In genomic region chr2:6342273-6342920, GRCh38 we compare ENCODE assay signal across 26 cellular contexts.
DNase-seq lines count a peak whose midpoint lies in the region; ATAC-seq and TF ChIP-seq lines count a peak whose summit lies in the region.
"Had no signal": no experiment of that assay in that cellular context is flagged by ENCODE, and none has a peak within 500 bp of the region (broad histone marks: within the 10 kb centered on the region; RNA-seq: fewer than 3 reads in every experiment).

No MANE protein-coding gene starts in this region.

- H3K4me1 Mint-ChIP-seq in MCF 10A (ENCODE audit: insufficient read depth, unreplicated experiment), result peaks cover 10% of the 10 kb centered on the region
- no peaks in the 10 kb centered on the region for H3K4me1 Mint-ChIP-seq in activated naive CD4-positive, alpha-beta T cell treated with anti-CD3 and anti-CD28 coated beads for 36 hours (ENCODE audit: low read depth)
- H3K4me1 Mint-ChIP-seq: activated CD4-positive, alpha-beta T cell treated with anti-CD3 and anti-CD28 coated beads for 36 hours; T-helper 17 cell had no signal

- intact Hi-C loops in MCF 10A (cut with micrococcal nuclease) (no loop called here), PC-3 (cut with micrococcal nuclease) (no loop called here)
- intact Hi-C loops in activated naive CD4-positive, alpha-beta T cell treated with anti-CD3 and anti-CD28 coated beads for 36 hours (cut with micrococcal nuclease), result no loop called here

- peak; percentile 20 for DNase-seq in SK-N-DZ (ENCODE audit: low spot score)
- no peak for DNase-seq in NCI-H1930 (lab: John Stamatoyannopoulos, UW)
- DNase-seq in MCF 10A (ENCODE audit: unreplicated experiment), result no peak
- DNase-seq in PC-3, result no peak
- DNase-seq in activated naive CD4-positive, alpha-beta T cell treated with anti-CD3 and anti-CD28 coated beads for 36 hours, result no peak
- DNase-seq: activated CD4-positive, alpha-beta T cell treated with anti-CD3 and anti-CD28 coated beads for 36 hours; activated CD8-positive, alpha-beta memory T cell treated with anti-CD3 and anti-CD28 coated beads for 24 hours; activated gamma-delta T cell treated with Interleukin-2 at 50 U/mL for 16 hours; activated T-cell treated with anti-CD3 and anti-CD28 coated beads, Interleukin-2, amount 50 U/mL, for 1 hour; DMS53; GF-D8; H9; Kasumi-1; NCI-H1694; NCI-H2171 treated with DMSO at 0.1 percent for 48 hours; NCI-H524; stimulated activated CD8-positive, alpha-beta memory T cell treated with anti-CD3 and anti-CD28 coated beads, Interleukin-4, amount 100 ng/mL, for 48 hours; T-helper 17 cell; transverse colon had no signal

- peaks cover 28% of the 10 kb centered on the region for H3F3A ChIP-seq in DOHH2 (ENCODE audit: control insufficient read depth, insufficient read depth)
- H3F3A ChIP-seq in PC-3 (ENCODE audit: low read length, unreplicated experiment), result no peaks in the 10 kb centered on the region

- no peaks in the 10 kb centered on the region for H3K27me3 ChIP-seq in DOHH2 (ENCODE audit: control insufficient read depth, low read length)
- no peaks in the 10 kb centered on the region; the same call in 1 of the 2 replicates for H3K27me3 ChIP-seq in PC-3 (ENCODE audit: low read length)
- H3K27me3 ChIP-seq: transverse colon had no signal

- CTCF ChIA-PET in MCF 10A (lab: Yijun Ruan, JAX) (interaction anchor here (1.1 kb wide), 1 partner anchor 12 kb away, joined by 3 read pairs; no protein-coding TSS in a partner anchor), PC-3 (lab: Charles Lee) (no interaction called here)
- CTCF ChIA-PET in activated naive CD4-positive, alpha-beta T cell treated with anti-CD3 and anti-CD28 coated beads for 36 hours (lab: Charles Lee), result no interaction called here

- peaks cover 64% of the 10 kb centered on the region for H3K9me3 ChIP-seq in DOHH2 (ENCODE audit: control insufficient read depth, insufficient read depth, low read length)
- H3K9me3 ChIP-seq in PC-3 (ENCODE audit: low read length), result peaks cover 5% of the 10 kb centered on the region; the same call in 1 of the 2 replicates
- H3K9me3 ChIP-seq: transverse colon had no signal

- H2AFZ ChIP-seq in PC-3 (ENCODE audit: low read length), result no peak overlapping the region

- no peaks in the 10 kb centered on the region for H3K27me3 Mint-ChIP-seq in MCF 10A (ENCODE audit: insufficient read depth, unreplicated experiment)
- H3K27me3 Mint-ChIP-seq in activated naive CD4-positive, alpha-beta T cell treated with anti-CD3 and anti-CD28 coated beads for 36 hours (ENCODE audit: low read depth), result peaks cover 2% of the 10 kb centered on the region
- H3K27me3 Mint-ChIP-seq: activated CD4-positive, alpha-beta T cell treated with anti-CD3 and anti-CD28 coated beads for 36 hours; T-helper 17 cell had no signal

- no TSS peak for BruUV-seq in MCF 10A (replicated peaks; lab: Mats Ljungman, UMichigan)
- no TSS peak for BruUV-seq in PC-3 (replicated peaks; lab: Mats Ljungman, UMichigan)

- no peaks in the 10 kb centered on the region for H3K9me2 ChIP-seq in DOHH2 (replicated peaks; ENCODE audit: control insufficient read depth, low read length)
- no peaks in the 10 kb centered on the region for H3K9me2 ChIP-seq in PC-3 (replicated peaks; ENCODE audit: low read length)

- peak; percentile 36 for ATAC-seq in GM19397 (IDR thresholded peaks at IDR 0.05; ENCODE audit: unreplicated experiment)
- ATAC-seq in HG02943 (IDR thresholded peaks at IDR 0.05; ENCODE audit: low read depth, unreplicated experiment), result peak; percentile 30
- ATAC-seq in PC-3, result no peak
- ATAC-seq: activated CD4-positive, alpha-beta T cell treated with anti-CD3 and anti-CD28 coated beads for 36 hours; T-helper 17 cell had no signal

- H3K4me3 Mint-ChIP-seq in MCF 10A (ENCODE audit: unreplicated experiment), result no peak overlapping the region
- H3K4me3 Mint-ChIP-seq in activated naive CD4-positive, alpha-beta T cell treated with anti-CD3 and anti-CD28 coated beads for 36 hours, result no peak overlapping the region
- H3K4me3 Mint-ChIP-seq: activated CD4-positive, alpha-beta T cell treated with anti-CD3 and anti-CD28 coated beads for 36 hours; brain; H9; T-helper 17 cell had no signal

- H4K20me1 ChIP-seq in DOHH2 (ENCODE audit: control insufficient read depth, insufficient read depth, low read depth, low read length), result no peaks in the 10 kb centered on the region
- H4K20me1 ChIP-seq in PC-3 (ENCODE audit: low read length), result no peaks in the 10 kb centered on the region

- TF ChIP-seq CTCF in DOHH2 (IDR thresholded peaks at IDR 0.05; ENCODE audit: low read depth, low read length, poor library complexity, severe bottlenecking), result no peak
- TF ChIP-seq CTCF in MCF 10A (IDR thresholded peaks at IDR 0.05; ENCODE audit: unreplicated experiment), result no peak
- no peak for TF ChIP-seq CTCF in PC-3 (conservative IDR thresholded peaks at IDR 0.05; ENCODE audit: low read depth, low read length)

- H3K27ac Mint-ChIP-seq in MCF 10A (ENCODE audit: low read depth, unreplicated experiment), result no peak overlapping the region
- no peak overlapping the region for H3K27ac Mint-ChIP-seq in activated naive CD4-positive, alpha-beta T cell treated with anti-CD3 and anti-CD28 coated beads for 36 hours
- H3K27ac Mint-ChIP-seq: activated CD4-positive, alpha-beta T cell treated with anti-CD3 and anti-CD28 coated beads for 36 hours; H9; T-helper 17 cell had no signal

- H3K4me1 ChIP-seq in DOHH2 (ENCODE audit: control insufficient read depth, low read length) (peaks cover 88% of the 10 kb centered on the region), PC-3 (ENCODE audit: insufficient read depth, low read length) (no peaks in the 10 kb centered on the region)
- H3K4me1 ChIP-seq: transverse colon had no signal

- peak overlapping the region; percentile 56 for H3K4me3 ChIP-seq in DOHH2 (ENCODE audit: low read length)
- H3K4me3 ChIP-seq in PC-3 (ENCODE audit: low read length), result no peak overlapping the region
- H3K4me3 ChIP-seq: lung, SK-N-MC, transverse colon had no signal

- peak overlapping the region; percentile 96 for H3K27ac ChIP-seq in DOHH2 (ENCODE audit: low read depth, low read length)
- H3K27ac ChIP-seq in PC-3 (ENCODE audit: low read length), result no peak overlapping the region
- H3K27ac ChIP-seq: epithelial cell of prostate, SK-N-MC, transverse colon had no signal

- H3K9ac ChIP-seq in PC-3 (ENCODE audit: low read length), result no peak overlapping the region

- POLR2A ChIA-PET in MCF 10A (lab: Yijun Ruan, JAX) (no interaction called here), PC-3 (lab: Charles Lee; ENCODE audit: unreplicated experiment) (no interaction called here)

- H3K36me3 ChIP-seq in DOHH2 (ENCODE audit: control insufficient read depth, low read length) (peaks cover 80% of the 10 kb centered on the region), PC-3 (ENCODE audit: low read depth, low read length) (no peaks in the 10 kb centered on the region)
- H3K36me3 ChIP-seq: transverse colon had no signal

- H3K4me2 ChIP-seq in DOHH2 (ENCODE audit: low read length), result peak overlapping the region; percentile 68
- no peak overlapping the region for H3K4me2 ChIP-seq in PC-3 (ENCODE audit: low read length)

- H3K36me3 Mint-ChIP-seq in MCF 10A (ENCODE audit: insufficient read depth, unreplicated experiment), result no peaks in the 10 kb centered on the region
- H3K36me3 Mint-ChIP-seq in activated naive CD4-positive, alpha-beta T cell treated with anti-CD3 and anti-CD28 coated beads for 36 hours (ENCODE audit: low read depth), result no peaks in the 10 kb centered on the region
- H3K36me3 Mint-ChIP-seq: brain had no signal

- H3K9me3 Mint-ChIP-seq in MCF 10A (ENCODE audit: unreplicated experiment), result no peaks in the 10 kb centered on the region
- no peaks in the 10 kb centered on the region for H3K9me3 Mint-ChIP-seq in activated naive CD4-positive, alpha-beta T cell treated with anti-CD3 and anti-CD28 coated beads for 36 hours
- H3K9me3 Mint-ChIP-seq: H9 had no signal

- peaks cover 13% of the 10 kb centered on the region for H3K79me2 ChIP-seq in DOHH2 (ENCODE audit: control insufficient read depth, low read length)
- H3K79me2 ChIP-seq in PC-3 (ENCODE audit: low read length), result no peaks in the 10 kb centered on the region
